ENCODE assay signal across 16 cellular contexts in genomic region chr18:79274823-79275222, GRCh38.
"Had no signal": no experiment of that assay in that cellular context is flagged by ENCODE, and none has a peak within 500 bp of the region (broad histone marks: within the 10 kb centered on the region; RNA-seq: fewer than 3 reads in every experiment).

No MANE protein-coding gene starts in this region.

- H3K9me3 ChIP-seq: body of pancreas, gastroesophageal sphincter, sigmoid colon, thyroid gland, vagina had no signal

- H3K27ac ChIP-seq: body of pancreas, epithelial cell of prostate, gastroesophageal sphincter, sigmoid colon, thyroid gland, vagina had no signal

- H3K27me3 Mint-ChIP-seq: central memory CD8-positive, alpha-beta T cell had no signal

- H3K4me3 Mint-ChIP-seq: central memory CD8-positive, alpha-beta T cell; nephron progenitor cell had no signal

- H3K27me3 ChIP-seq: body of pancreas, gastroesophageal sphincter, sigmoid colon, thyroid gland, vagina had no signal

- ATAC-seq: body of pancreas, gastroesophageal sphincter, left ventricle myocardium superior had no signal

- H3K9me3 Mint-ChIP-seq: central memory CD8-positive, alpha-beta T cell had no signal

- H3K4me3 ChIP-seq: body of pancreas, gastroesophageal sphincter, sigmoid colon, thyroid gland, vagina had no signal

- H3K4me1 ChIP-seq: body of pancreas, gastroesophageal sphincter, sigmoid colon, thyroid gland, vagina had no signal

- DNase-seq: activated naive CD4-positive, alpha-beta T cell treated with anti-CD3 and anti-CD28 coated beads, Interleukin-2, amount 50 U/mL, for 16 hours; amniotic stem cell; body of pancreas; cortex of kidney; effector memory CD4-positive, alpha-beta T cell; kidney; left ventricle myocardium superior; mesenchymal stem cell; nephron progenitor cell; sigmoid colon; stimulated activated CD4-positive, alpha-beta T cell treated with anti-CD3 and anti-CD28 coated beads, Interleukin-4, amount 100 ng/mL, for 24 hours; thyroid gland had no signal

- FAIRE-seq: kidney had no signal
